21 cellular contexts compared by ENCODE assay signal in the genomic region with DNA sequence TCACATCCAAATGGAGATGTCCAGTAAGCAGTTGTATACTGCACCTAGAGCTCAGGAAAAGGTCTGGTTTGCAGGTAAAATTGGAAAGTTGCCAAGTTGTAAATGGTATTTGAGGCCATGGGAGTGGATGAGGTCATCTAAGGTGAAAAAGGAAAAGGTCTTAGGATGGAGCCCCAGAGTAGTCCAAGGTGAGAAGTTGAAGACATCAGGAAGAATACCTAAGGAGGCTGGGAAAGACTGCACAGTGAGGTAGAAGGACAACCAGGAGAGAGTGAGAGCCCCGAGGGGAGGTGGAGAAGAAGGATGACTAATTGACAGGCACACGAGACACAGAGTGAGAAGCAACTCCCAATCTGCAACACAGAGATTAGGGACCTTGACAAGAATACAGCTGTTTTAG. TPM values are rescaled to one million over a fixed set of nuclear protein-coding genes. Genes with fewer than 3 reads are reported as not detected.
A peak's percentile ranks its signal among the peaks of the same experiment; 100 is the strongest.
DNase-seq lines count a peak whose midpoint lies in the region; ATAC-seq, FAIRE-seq and TF ChIP-seq lines count a peak whose summit lies in the region.
"Had no signal": no experiment of that assay in that cellular context is flagged by ENCODE, and none has a peak within 500 bp of the region (broad histone marks: within the 10 kb centered on the region; RNA-seq: fewer than 3 reads in every experiment).

No MANE protein-coding gene starts in this region.

- no peaks in the 10 kb centered on the region for H3K9me1 ChIP-seq in keratinocyte (ENCODE audit: control insufficient read depth, extremely low read depth, insufficient read depth, low read length)

- dilution Hi-C loops in keratinocyte (cut with MboI; ENCODE audit: extremely low pct_ligation_motif_present, low sequenced_read_pairs): no loop called here

- H3K79me2 ChIP-seq in keratinocyte (ENCODE audit: control insufficient read depth, insufficient read depth, low read length): no peaks in the 10 kb centered on the region

- H3K27ac ChIP-seq in keratinocyte (ENCODE audit: control insufficient read depth, insufficient read depth, low read length): no peak overlapping the region
- H3K27ac ChIP-seq: dorsolateral prefrontal cortex, HL-60 had no signal

- no peak for ATAC-seq in HG03196 (IDR thresholded peaks at IDR 0.05; ENCODE audit: unreplicated experiment)
- ATAC-seq: right cardiac atrium had no signal

- H3K36me3 Mint-ChIP-seq in activated CD4-positive, alpha-beta memory T cell treated with anti-CD3 and anti-CD28 coated beads, Interleukin-2, amount 10 ng/mL, durations not matched to agents 7 days and 5 days (ENCODE audit: low read depth): peaks cover 66% of the 10 kb centered on the region
- H3K36me3 Mint-ChIP-seq in HFFc6 (ENCODE audit: low read depth): peaks cover 30% of the 10 kb centered on the region
- H3K36me3 Mint-ChIP-seq: stimulated activated naive B cell treated with anti-CD40 and anti-IgM and Interleukin-4, amounts not matched to agents 10 μg/mL and 1 μg/mL and 100 μg/mL, for 72 hours had no signal

- H3K9me3 ChIP-seq in keratinocyte (ENCODE audit: control insufficient read depth, low read depth, low read length) (no peaks in the 10 kb centered on the region), BE2C (no peaks in the 10 kb centered on the region)
- H3K9me3 ChIP-seq: HAP-1 had no signal

- no peaks in the 10 kb centered on the region for H3K27me3 ChIP-seq in keratinocyte (ENCODE audit: control insufficient read depth, extremely low read depth, insufficient read depth, low read length)
- H3K27me3 ChIP-seq in BE2C: no peaks in the 10 kb centered on the region
- H3K27me3 ChIP-seq: dorsolateral prefrontal cortex had no signal

- peak overlapping the region; percentile 71 for H3K27ac Mint-ChIP-seq in activated CD4-positive, alpha-beta memory T cell treated with anti-CD3 and anti-CD28 coated beads, Interleukin-2, amount 10 ng/mL, durations not matched to agents 7 days and 5 days
- H3K27ac Mint-ChIP-seq in HFFc6: no peak overlapping the region
- H3K27ac Mint-ChIP-seq: stimulated activated naive B cell treated with anti-CD40 and anti-IgM and Interleukin-4, amounts not matched to agents 10 μg/mL and 1 μg/mL and 100 μg/mL, for 72 hours had no signal

- H3K4me1 ChIP-seq in keratinocyte (ENCODE audit: control insufficient read depth, extremely low read depth, insufficient read depth, low read length): peaks cover 11% of the 10 kb centered on the region
- H3K4me1 ChIP-seq in BE2C: no peaks in the 10 kb centered on the region
- H3K4me1 ChIP-seq: HAP-1 had no signal

- CTCF ChIA-PET in activated CD4-positive, alpha-beta memory T cell treated with anti-CD3 and anti-CD28 coated beads, Interleukin-2, amount 10 ng/mL, durations not matched to agents 7 days and 5 days (lab: Charles Lee): interaction anchor here (1.3 kb wide), 1 partner anchor 11 kb away, joined by 3 read pairs; the partner anchor contains the start of gene DPP4

- no peaks in the 10 kb centered on the region for H3K9me3 Mint-ChIP-seq in activated CD4-positive, alpha-beta memory T cell treated with anti-CD3 and anti-CD28 coated beads, Interleukin-2, amount 10 ng/mL, durations not matched to agents 7 days and 5 days
- peaks cover 1% of the 10 kb centered on the region; the same call in 1 of the 2 replicates for H3K9me3 Mint-ChIP-seq in HFFc6
- H3K9me3 Mint-ChIP-seq: stimulated activated naive B cell treated with anti-CD40 and anti-IgM and Interleukin-4, amounts not matched to agents 10 μg/mL and 1 μg/mL and 100 μg/mL, for 72 hours had no signal

- peaks cover 86% of the 10 kb centered on the region for H3K4me1 Mint-ChIP-seq in activated CD4-positive, alpha-beta memory T cell treated with anti-CD3 and anti-CD28 coated beads, Interleukin-2, amount 10 ng/mL, durations not matched to agents 7 days and 5 days
- H3K4me1 Mint-ChIP-seq in HFFc6 (ENCODE audit: low read depth): peaks cover 36% of the 10 kb centered on the region

- H2AFZ ChIP-seq in keratinocyte (ENCODE audit: control insufficient read depth, low read length): no peak overlapping the region

- no peaks in the 10 kb centered on the region for H4K20me1 ChIP-seq in keratinocyte (ENCODE audit: control insufficient read depth, extremely low read depth, insufficient read depth, low read length)

- H3K4me3 ChIP-seq in keratinocyte (ENCODE audit: control insufficient read depth in 2 of 3, extremely low read depth in 1 of 3, insufficient read depth in 2 of 3, low read depth in 1 of 3, low read length in 3 of 3) (no peak overlapping the region), BE2C (ENCODE audit: low read depth, low read length) (no peak overlapping the region)
- H3K4me3 ChIP-seq: dorsolateral prefrontal cortex, HAP-1 had no signal

- POLR2A ChIA-PET in activated CD4-positive, alpha-beta memory T cell treated with anti-CD3 and anti-CD28 coated beads, Interleukin-2, amount 10 ng/mL, durations not matched to agents 7 days and 5 days (lab: Charles Lee): interaction anchor here (0.9 to 2.1 kb wide), 5 partner anchors 8 to 110 kb away, joined by 3 to 23 read pairs (median 3); partner anchors contain the start of gene DPP4

- H3K9ac ChIP-seq in keratinocyte (ENCODE audit: control insufficient read depth, extremely low read depth, insufficient read depth, low read length): no peak overlapping the region

- DNase-seq in NCI-H748 (lab: John Stamatoyannopoulos, UW; ENCODE audit: unreplicated experiment): peak; percentile 28
- DNase-seq in NCI-H748 treated with DMSO at 0.1 percent for 48 hours (lab: John Stamatoyannopoulos, UW): no peak
- DNase-seq in DMS53 treated with DMSO at 0.1 percent for 48 hours (lab: John Stamatoyannopoulos, UW; ENCODE audit: unreplicated experiment): peak; percentile 39
- no peak for DNase-seq in activated CD4-positive, alpha-beta memory T cell treated with anti-CD3 and anti-CD28 coated beads, Interleukin-2, amount 10 ng/mL, durations not matched to agents 7 days and 5 days
- no peak for DNase-seq in keratinocyte (ENCODE audit: low read depth, low spot score)
- DNase-seq in HFFc6: no peak
- no peak for DNase-seq in BE2C
- DNase-seq: activated CD8-positive, alpha-beta memory T cell treated with anti-CD3 and anti-CD28 coated beads, Interleukin-2, amount 50 U/mL, for 48 hours; dorsolateral prefrontal cortex; Kasumi-1; NCI-H1694; NK-92 treated with Interleukin-12 subunit alpha and Interleukin-12 subunit beta, amount 100 ng/mL, for 24 hours; right cardiac atrium; SIG-M5; stimulated activated CD4-positive, alpha-beta T cell treated with anti-CD3 and anti-CD28 coated beads, Interleukin-4, amount 100 ng/mL, for 4 hours; stimulated activated naive B cell treated with anti-CD40 and anti-IgM and Interleukin-4, amounts not matched to agents 10 μg/mL and 1 μg/mL and 100 μg/mL, for 72 hours had no signal

- H3K36me3 ChIP-seq in keratinocyte (ENCODE audit: control insufficient read depth in 2 of 2, extremely low read depth in 1 of 2, insufficient read depth in 2 of 2, low read length in 2 of 2) (no peaks in the 10 kb centered on the region), BE2C (no peaks in the 10 kb centered on the region)
- H3K36me3 ChIP-seq: HAP-1 had no signal

- H3K4me3 Mint-ChIP-seq in activated CD4-positive, alpha-beta memory T cell treated with anti-CD3 and anti-CD28 coated beads, Interleukin-2, amount 10 ng/mL, durations not matched to agents 7 days and 5 days: peak overlapping the region; percentile 54
- no peak overlapping the region for H3K4me3 Mint-ChIP-seq in HFFc6

- H3K4me2 ChIP-seq in keratinocyte (ENCODE audit: control insufficient read depth, extremely low read depth, insufficient read depth, low read depth, low read length): no peak overlapping the region

- no peaks in the 10 kb centered on the region for H3K27me3 Mint-ChIP-seq in activated CD4-positive, alpha-beta memory T cell treated with anti-CD3 and anti-CD28 coated beads, Interleukin-2, amount 10 ng/mL, durations not matched to agents 7 days and 5 days
- no peaks in the 10 kb centered on the region for H3K27me3 Mint-ChIP-seq in HFFc6 (ENCODE audit: insufficient read depth)

- TF ChIP-seq CTCF in keratinocyte (optimal IDR thresholded peaks at IDR 0.05 in 1 of 3, IDR thresholded peaks at IDR 0.05 in 1 of 3, conservative IDR thresholded peaks at IDR 0.05 in 1 of 3; ENCODE audit: extremely low read depth in 1 of 3, insufficient read depth in 2 of 3, low read length in 3 of 3) (no peak), HFFc6 (IDR thresholded peaks at IDR 0.05) (no peak), BE2C (IDR thresholded peaks at IDR 0.05; ENCODE audit: low read depth, low read length) (no peak)

- FAIRE-seq in keratinocyte (lab: Jason Lieb, UNC): peak; percentile 67
- FAIRE-seq: A204.1 had no signal

RNA-seq across cellular contexts. Expression of gene DPP4, which starts 10.7 kb away (rescaled TPM):
- 100 to 1,000 TPM; 122 to 126 TPM for total RNA-seq in activated CD4-positive, alpha-beta memory T cell treated with anti-CD3 and anti-CD28 coated beads, Interleukin-2, amount 10 ng/mL, durations not matched to agents 7 days and 5 days
- 1.1 to 4.1 TPM (median 1.3 TPM) in 3 replicates for polyA plus RNA-seq in keratinocyte
- 3.2 TPM for polyA plus RNA-seq in keratinocyte (2011; ENCODE audit: low read depth)
- polyA plus RNA-seq in keratinocyte (2011; cell fraction: cytosol; rRNA removed): 0.83 and 1.2 TPM in 2 replicates
- 5.2 and 6.8 TPM in 2 replicates for polyA plus RNA-seq in keratinocyte (2011; cell fraction: nucleus; rRNA removed)
- polyA plus RNA-seq in keratinocyte (2012; ENCODE audit: low replicate concordance): 0.78 and 1.1 TPM in 2 replicates
- 0.62 to 5.3 TPM (median 3.3 TPM) in 3 replicates for polyA minus RNA-seq in keratinocyte
- polyA minus RNA-seq in keratinocyte (2011; cell fraction: cytosol; rRNA and poly(A)+ RNA removed): 0.96 TPM
- 7.1 and 13.3 TPM in 2 replicates for polyA minus RNA-seq in keratinocyte (2011; cell fraction: nucleus; rRNA and poly(A)+ RNA removed)
- 10 to 100 TPM; 30.7 to 44.1 (median 36.4) TPM for total RNA-seq in HFFc6 (2021; fragmentation: NEBNext Ultra II Directional; extraction: Animal tissue kit (Norgen Biotek cat#: 25700))
- polyA plus RNA-seq in BE2C (2012; ENCODE audit: insufficient read depth, insufficient read length, low read depth): not detected
- polyA plus RNA-seq: neural cell had no signal

Comparison
In these comparisons a context has a peak if more than half of its experiments do, and no peak if none do; other contexts are left out.
1. DNase-seq: peak in NCI-H748 (single experiment) and DMS53 treated with DMSO at 0.1 percent for 48 hours (single experiment); none in NCI-H748 treated with DMSO at 0.1 percent for 48 hours (single experiment), activated CD4-positive, alpha-beta memory T cell treated with anti-CD3 and anti-CD28 coated beads, Interleukin-2, amount 10 ng/mL, durations not matched to agents 7 days and 5 days (single experiment), keratinocyte (single experiment), HFFc6 (single experiment) and BE2C (single experiment).